In genomic region chr2:46207591-46207990, GRCh38 we compare ENCODE assay signal across 35 cellular contexts.
DNase-seq lines count a peak whose midpoint lies in the region; ATAC-seq, FAIRE-seq and TF ChIP-seq lines count a peak whose summit lies in the region.
"Had no signal": no experiment of that assay in that cellular context is flagged by ENCODE, and none has a peak within 500 bp of the region (broad histone marks: within the 10 kb centered on the region; RNA-seq: fewer than 3 reads in every experiment).

No MANE protein-coding gene starts in this region.

- H3K23ac ChIP-seq in trophoblast cell (ENCODE audit: low read length) = no peak overlapping the region

- no peak overlapping the region for H3K27ac Mint-ChIP-seq in activated T-cell treated with anti-CD3 and anti-CD28 coated beads, Interleukin-2, amount 50 U/mL, for 24 hours
- H3K27ac Mint-ChIP-seq: B cell; CD4-positive, alpha-beta memory T cell; CD4-positive, alpha-beta T cell; CD4-positive, CD25-positive, alpha-beta regulatory T cell; CD8-positive, alpha-beta T cell had no signal

- H2BK5ac ChIP-seq in trophoblast cell (ENCODE audit: low read depth, low read length, poor library complexity) = no peak overlapping the region

- no peak for TF ChIP-seq RAD21 in K562 (CRISPR knock-in tag; conservative IDR thresholded peaks at IDR 0.05 in 1 of 2, IDR thresholded peaks at IDR 0.05 in 1 of 2)

- no peaks in the 10 kb centered on the region; a peak in 1 of 5 replicates for H3K27me3 ChIP-seq in K562 (ENCODE audit: control insufficient read depth in 2 of 2, insufficient read depth in 2 of 2, low read length in 2 of 2)
- H3K27me3 ChIP-seq in trophoblast cell (ENCODE audit: insufficient read depth, low read length) = no peaks in the 10 kb centered on the region
- H3K27me3 ChIP-seq: BE2C; BLaER1; BLaER1 treated with 17β-estradiol and CSF1 and Interleukin-3, amounts not matched to agents 10 nM and 100 nM had no signal

- no peaks in the 10 kb centered on the region for H3K27me3 Mint-ChIP-seq in activated T-cell treated with anti-CD3 and anti-CD28 coated beads, Interleukin-2, amount 50 U/mL, for 24 hours
- H3K27me3 Mint-ChIP-seq: CD4-positive, alpha-beta memory T cell; CD4-positive, alpha-beta T cell; CD4-positive, CD25-positive, alpha-beta regulatory T cell had no signal

- intact Hi-C loops in K562 (cut with micrococcal nuclease) = no loop called here

- H3K9me3 Mint-ChIP-seq in activated T-cell treated with anti-CD3 and anti-CD28 coated beads, Interleukin-2, amount 50 U/mL, for 24 hours = peaks cover 19% of the 10 kb centered on the region

- H3K36me3 Mint-ChIP-seq in activated T-cell treated with anti-CD3 and anti-CD28 coated beads, Interleukin-2, amount 50 U/mL, for 24 hours (ENCODE audit: low read depth) = peaks cover 4% of the 10 kb centered on the region
- H3K36me3 Mint-ChIP-seq: CD14-positive monocyte; CD4-positive, CD25-positive, alpha-beta regulatory T cell had no signal

- H2AK5ac ChIP-seq in trophoblast cell (ENCODE audit: low read length) = no peak overlapping the region

- H3K4me2 ChIP-seq in K562 (ENCODE audit: insufficient read depth, low read length) (no peak overlapping the region), trophoblast cell (ENCODE audit: low read length) (no peak overlapping the region)
- H3K4me2 ChIP-seq: A549, BLaER1 had no signal

- peak; percentile 21 for FAIRE-seq in GM12892 (lab: Jason Lieb, UNC)
- FAIRE-seq in K562 (lab: Jason Lieb, UNC) = no peak
- FAIRE-seq: A204.1, A549, D721Med had no signal

- POLR2A ChIA-PET in K562 (lab: Yijun Ruan, JAX) = no interaction called here

- H3K79me1 ChIP-seq in trophoblast cell (ENCODE audit: low read length) = peaks cover 4% of the 10 kb centered on the region

- ATAC-seq in K562 (no peak), HG02759 (IDR thresholded peaks at IDR 0.05; ENCODE audit: unreplicated experiment) (no peak)
- ATAC-seq: A549; CD8-positive, alpha-beta T cell had no signal

- no peak overlapping the region for H4K12ac ChIP-seq in trophoblast cell (ENCODE audit: low read depth, low read length)

- DNase-seq in GM12892 (ENCODE audit: insufficient read length) (no peak), K562 (ENCODE audit: extremely low read depth in 1 of 4, low spot score in 3 of 4) (no peak), trophoblast cell (peak; percentile 61 to 97)
- no peak for DNase-seq in effector CD4-positive, alpha-beta T cell
- DNase-seq in activated T-cell treated with anti-CD3 and anti-CD28 coated beads, Interleukin-2, amount 50 U/mL, for 24 hours = no peak
- DNase-seq: 8988T; ACHN; AML-193; BE2C; C1 segment of cervical spinal cord; Caco-2; Calu3; CD4-positive, alpha-beta memory T cell; CD4-positive, alpha-beta T cell; CD4-positive, CD25-positive, alpha-beta regulatory T cell; CD8-positive, alpha-beta memory T cell; CD8-positive, alpha-beta T cell; COR-L47; DMS 273 treated with DMSO at 0.1 percent for 48 hours; DMS153; DMS53; DMS79; DMS79 treated with DMSO at 0.1 percent for 48 hours; DND-41; EL had no signal

- no peaks in the 10 kb centered on the region for H3K36me3 ChIP-seq in K562 (ENCODE audit: control insufficient read depth, insufficient read depth, low read length)
- H3K36me3 ChIP-seq in trophoblast cell (ENCODE audit: control insufficient read depth in 1 of 2, insufficient read depth in 2 of 2, low read length in 2 of 2) = no peaks in the 10 kb centered on the region
- H3K36me3 ChIP-seq: BE2C; BLaER1; BLaER1 treated with 17β-estradiol and CSF1 and Interleukin-3, amounts not matched to agents 10 nM and 100 nM had no signal

- H2BK12ac ChIP-seq in trophoblast cell (ENCODE audit: low read length) = peak overlapping the region; percentile 36

- H3K79me2 ChIP-seq in K562 (ENCODE audit: control insufficient read depth, insufficient read depth, low read length) (no peaks in the 10 kb centered on the region), trophoblast cell (ENCODE audit: control insufficient read depth, insufficient read depth, low read length, poor library complexity) (no peaks in the 10 kb centered on the region)

- peaks cover 0 to 4% of the 10 kb centered on the region in 2 experiments; a peak in 3 of 5 replicates for H3K4me1 ChIP-seq in K562 (replicated peaks in 1 of 2; ENCODE audit: control insufficient read depth in 2 of 2, insufficient read depth in 2 of 2, low read length in 2 of 2)
- no peaks in the 10 kb centered on the region for H3K4me1 ChIP-seq in trophoblast cell (ENCODE audit: control insufficient read depth in 1 of 2, insufficient read depth in 2 of 2, low read length in 2 of 2)
- H3K4me1 ChIP-seq: A549, BE2C, BLaER1 had no signal

- no peaks in the 10 kb centered on the region for H3K9me1 ChIP-seq in K562 (ENCODE audit: control insufficient read depth, insufficient read depth, low read length)

- no peak for TF ChIP-seq EP300 in K562 (IDR thresholded peaks at IDR 0.05; ENCODE audit: low read length)

- H3K9me3 ChIP-seq in K562 (replicated peaks; ENCODE audit: control insufficient read depth, insufficient read depth, low read depth, low read length) (no peaks in the 10 kb centered on the region), trophoblast cell (ENCODE audit: insufficient read depth, low read depth, low read length) (no peaks in the 10 kb centered on the region)
- H3K9me3 ChIP-seq: Caco-2 had no signal

- H3K18ac ChIP-seq in trophoblast cell (ENCODE audit: low read length) = no peak overlapping the region

- no peak overlapping the region for H3K14ac ChIP-seq in trophoblast cell (ENCODE audit: low read length)

- H2BK120ac ChIP-seq in trophoblast cell (ENCODE audit: insufficient read depth, low read length, poor library complexity) = no peak overlapping the region

- H3K4me3 ChIP-seq in K562 (no peak overlapping the region), trophoblast cell (ENCODE audit: low read depth, low read length) (no peak overlapping the region)
- H3K4me3 ChIP-seq: A549; BLaER1; BLaER1 treated with 17β-estradiol and CSF1 and Interleukin-3, amounts not matched to agents 10 nM and 100 nM had no signal

- TF ChIP-seq CTCF in K562 (IDR thresholded peaks at IDR 0.05 in 2 of 3, conservative IDR thresholded peaks at IDR 0.05 in 1 of 3; ENCODE audit: insufficient read depth in 2 of 3, low read depth in 1 of 3, low read length in 3 of 3) = no peak

- H3K9ac ChIP-seq in K562 (ENCODE audit: insufficient read depth in 1 of 2, low read depth in 2 of 2, low read length in 2 of 2) = no peak overlapping the region
- H3K9ac ChIP-seq in trophoblast cell (ENCODE audit: low read length) = no peak overlapping the region
- H3K9ac ChIP-seq: BLaER1; BLaER1 treated with 17β-estradiol and CSF1 and Interleukin-3, amounts not matched to agents 10 nM and 100 nM had no signal

- CTCF ChIA-PET in K562 (lab: Yijun Ruan, JAX; ENCODE audit: low intra/inter-chr PET ratio) = no interaction called here

- H3K4ac ChIP-seq in trophoblast cell (ENCODE audit: low read depth, low read length) = no peak overlapping the region

- H4K8ac ChIP-seq in trophoblast cell (ENCODE audit: low read depth, low read length) = no peak overlapping the region

- no peak overlapping the region for H3K27ac ChIP-seq in K562 (ENCODE audit: extremely low read depth, low read depth, low read length)
- H3K27ac ChIP-seq in trophoblast cell (ENCODE audit: low read depth, low read length) = peak overlapping the region; percentile 41
- H3K27ac ChIP-seq: 22Rv1; A549; BLaER1; BLaER1 treated with 17β-estradiol and CSF1 and Interleukin-3, amounts not matched to agents 10 nM and 100 nM; C4-2B had no signal

- TF ChIP-seq POLR2A in GM12892 (IDR thresholded peaks at IDR 0.05; ENCODE audit: low read depth, low read length) = no peak
- TF ChIP-seq POLR2A in K562 (conservative IDR thresholded peaks at IDR 0.05) = no peak

- no peak overlapping the region for H4K91ac ChIP-seq in trophoblast cell (ENCODE audit: low read depth, low read length)

- H2AFZ ChIP-seq in K562 (ENCODE audit: low read depth, low read length) (no peak overlapping the region), trophoblast cell (ENCODE audit: insufficient read depth, low read length, poor library complexity) (no peak overlapping the region)

- BruUV-seq in K562 (replicated peaks; lab: Mats Ljungman, UMichigan) = no TSS peak

- WGBS in K562 (ENCODE audit: insufficient coverage, low coverage, missing lambda C conversion rate) = 1% methylated on average over 4 of the region's 4 CpGs
- no CpG with 5 or more reads among the region's 4 CpGs for WGBS in trophoblast cell (ENCODE audit: extremely low coverage, insufficient coverage, insufficient read length)

- H3K4me1 Mint-ChIP-seq in activated T-cell treated with anti-CD3 and anti-CD28 coated beads, Interleukin-2, amount 50 U/mL, for 24 hours (ENCODE audit: low read depth) = peaks cover 5% of the 10 kb centered on the region
- H3K4me1 Mint-ChIP-seq: B cell had no signal

- no peaks in the 10 kb centered on the region for H4K20me1 ChIP-seq in K562 (replicated peaks; ENCODE audit: control insufficient read depth, insufficient read depth, low read length)
- H4K20me1 ChIP-seq: BLaER1; BLaER1 treated with 17β-estradiol and CSF1 and Interleukin-3, amounts not matched to agents 10 nM and 100 nM had no signal

- in situ Hi-C loops in K562 (cut with MboI) = no loop called here

- H3K4me3 Mint-ChIP-seq in activated T-cell treated with anti-CD3 and anti-CD28 coated beads, Interleukin-2, amount 50 U/mL, for 24 hours = no peak overlapping the region
- H3K4me3 Mint-ChIP-seq: B cell; CD14-positive monocyte; CD4-positive, alpha-beta memory T cell; CD4-positive, alpha-beta T cell; CD4-positive, CD25-positive, alpha-beta regulatory T cell; CD8-positive, alpha-beta memory T cell; CD8-positive, alpha-beta T cell had no signal

TF ChIP-seq in K562, 482 proteins besides CTCF, POLR2A, EP300 and RAD21 (continues in another document):
- TF ChIP-seq CBFA2T3 (IDR thresholded peaks at IDR 0.05) = 0 out of 2 replicates have a peak, but pooled peaks have one; percentile 33
- 0 out of 2 replicates have a peak, but pooled peaks have one; percentile 27 for TF ChIP-seq CBFA2T2 (conservative IDR thresholded peaks at IDR 0.05)

Comparison
In these comparisons a context has a peak if more than half of its experiments do, and no peak if none do; other contexts are left out.
1. DNase-seq: peak in trophoblast cell (2 of 2); none in GM12892 (single experiment), K562 (0 of 4), effector CD4-positive, alpha-beta T cell (single experiment) and activated T-cell treated with anti-CD3 and anti-CD28 coated beads, Interleukin-2, amount 50 U/mL, for 24 hours (single experiment).